11 cellular contexts compared by ENCODE assay signal in genomic region chr5:82676663-82677062, GRCh38.
A peak's percentile ranks its signal among the peaks of the same experiment; 100 is the strongest.
DNase-seq lines count a peak whose midpoint lies in the region; ATAC-seq and FAIRE-seq lines count a peak whose summit lies in the region.
"Had no signal": no experiment of that assay in that cellular context is flagged by ENCODE, and none has a peak within 500 bp of the region (broad histone marks: within the 10 kb centered on the region; RNA-seq: fewer than 3 reads in every experiment).

No MANE protein-coding gene starts in this region.

- no peak for DNase-seq in GM18507 (ENCODE audit: extremely low spot score, insufficient read length, low read depth)
- no peak for DNase-seq in urothelium cell line (ENCODE audit: low spot score)
- DNase-seq in NCI-H524 (lab: John Stamatoyannopoulos, UW): no peak
- no peak for DNase-seq in NCI-H82 (lab: John Stamatoyannopoulos, UW)
- DNase-seq in RKO (ENCODE audit: low spot score): no peak
- DNase-seq: head of caudate nucleus, NCI-H69 had no signal

- peak overlapping the region; percentile 7 for H3K27ac Mint-ChIP-seq in dendritic cell treated with granulocyte-macrophage colony-stimulating factor and Interleukin-4, amounts not matched to agents 40 ng/mL and 50 ng/mL, for 4 days

- peaks cover 2% of the 10 kb centered on the region for H3K27me3 Mint-ChIP-seq in dendritic cell treated with granulocyte-macrophage colony-stimulating factor and Interleukin-4, amounts not matched to agents 40 ng/mL and 50 ng/mL, for 4 days
- H3K27me3 Mint-ChIP-seq: central memory CD8-positive, alpha-beta T cell had no signal

- H3K4me1 Mint-ChIP-seq in dendritic cell treated with granulocyte-macrophage colony-stimulating factor and Interleukin-4, amounts not matched to agents 40 ng/mL and 50 ng/mL, for 4 days (ENCODE audit: low read depth): peaks cover 16% of the 10 kb centered on the region
- H3K4me1 Mint-ChIP-seq: central memory CD8-positive, alpha-beta T cell had no signal

- H3K4me3 Mint-ChIP-seq in dendritic cell treated with granulocyte-macrophage colony-stimulating factor and Interleukin-4, amounts not matched to agents 40 ng/mL and 50 ng/mL, for 4 days: no peak overlapping the region
- H3K4me3 Mint-ChIP-seq: central memory CD8-positive, alpha-beta T cell had no signal

- peaks cover 9% of the 10 kb centered on the region for H3K9me3 Mint-ChIP-seq in dendritic cell treated with granulocyte-macrophage colony-stimulating factor and Interleukin-4, amounts not matched to agents 40 ng/mL and 50 ng/mL, for 4 days

- FAIRE-seq in GM18507 (lab: Jason Lieb, UNC) (peak; percentile 77), urothelium cell line (lab: Jason Lieb, UNC) (no peak)

- peak; percentile 77 for ATAC-seq in GM21367 (IDR thresholded peaks at IDR 0.05; ENCODE audit: unreplicated experiment)
- peak; percentile 92 for ATAC-seq in HG03378 (IDR thresholded peaks at IDR 0.05; ENCODE audit: unreplicated experiment)

- no peaks in the 10 kb centered on the region for H3K36me3 Mint-ChIP-seq in dendritic cell treated with granulocyte-macrophage colony-stimulating factor and Interleukin-4, amounts not matched to agents 40 ng/mL and 50 ng/mL, for 4 days (ENCODE audit: low read depth)

- intact Hi-C loops in dendritic cell treated with granulocyte-macrophage colony-stimulating factor and Interleukin-4, amounts not matched to agents 40 ng/mL and 50 ng/mL, for 4 days (cut with micrococcal nuclease): loop anchor here (10.0 kb wide), 1 partner anchor 738 kb away; no protein-coding TSS in a partner anchor
